1 cellular context compared by ENCODE assay signal in the genomic region with DNA sequence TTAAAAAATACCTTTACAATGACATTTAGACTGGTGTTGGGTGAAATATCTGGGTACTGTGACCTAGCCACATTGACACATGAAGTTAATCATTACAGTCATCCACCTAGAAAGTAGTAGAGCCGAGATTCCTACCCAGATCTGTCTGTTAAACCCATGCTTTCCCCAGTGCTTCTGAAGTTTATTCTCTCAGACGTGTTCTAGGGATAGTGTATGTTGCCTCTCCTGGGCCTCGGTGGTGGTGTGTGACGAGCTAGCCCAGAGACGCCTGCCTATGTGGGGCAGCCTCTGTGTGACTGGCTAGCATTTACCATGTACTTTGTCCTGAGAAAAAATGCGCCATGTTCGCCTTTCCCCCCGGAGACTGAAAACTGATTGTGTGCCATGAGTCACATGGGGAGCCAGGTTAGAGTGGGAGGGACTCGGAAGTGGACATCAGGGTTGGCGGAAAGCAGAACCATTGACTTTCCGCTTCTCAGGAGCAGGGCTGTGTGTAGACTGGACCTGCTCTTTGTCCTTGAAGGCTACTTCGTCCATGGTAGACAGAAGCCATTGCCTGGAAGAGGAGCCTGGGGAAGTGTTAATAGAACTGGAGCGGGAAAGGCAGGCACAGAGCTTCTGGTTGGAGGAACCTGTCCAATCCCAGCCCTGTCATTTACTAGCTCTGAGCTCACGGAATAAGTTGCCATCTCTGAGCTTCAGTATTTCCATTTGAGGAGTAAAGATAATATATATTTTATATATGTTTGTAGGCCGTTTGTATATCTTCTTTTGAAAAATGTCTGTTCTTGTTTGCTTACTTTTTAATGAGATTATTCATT.
A peak's percentile ranks its signal among the peaks of the same experiment; 100 is the strongest.
TF ChIP-seq lines count a peak whose summit lies in the region.

No MANE protein-coding gene starts in this region.

TF ChIP-seq in HepG2, 621 proteins besides CTCF, POLR2A, EP300 and RAD21 (continued from another document):
- TF ChIP-seq, protein P1, sequence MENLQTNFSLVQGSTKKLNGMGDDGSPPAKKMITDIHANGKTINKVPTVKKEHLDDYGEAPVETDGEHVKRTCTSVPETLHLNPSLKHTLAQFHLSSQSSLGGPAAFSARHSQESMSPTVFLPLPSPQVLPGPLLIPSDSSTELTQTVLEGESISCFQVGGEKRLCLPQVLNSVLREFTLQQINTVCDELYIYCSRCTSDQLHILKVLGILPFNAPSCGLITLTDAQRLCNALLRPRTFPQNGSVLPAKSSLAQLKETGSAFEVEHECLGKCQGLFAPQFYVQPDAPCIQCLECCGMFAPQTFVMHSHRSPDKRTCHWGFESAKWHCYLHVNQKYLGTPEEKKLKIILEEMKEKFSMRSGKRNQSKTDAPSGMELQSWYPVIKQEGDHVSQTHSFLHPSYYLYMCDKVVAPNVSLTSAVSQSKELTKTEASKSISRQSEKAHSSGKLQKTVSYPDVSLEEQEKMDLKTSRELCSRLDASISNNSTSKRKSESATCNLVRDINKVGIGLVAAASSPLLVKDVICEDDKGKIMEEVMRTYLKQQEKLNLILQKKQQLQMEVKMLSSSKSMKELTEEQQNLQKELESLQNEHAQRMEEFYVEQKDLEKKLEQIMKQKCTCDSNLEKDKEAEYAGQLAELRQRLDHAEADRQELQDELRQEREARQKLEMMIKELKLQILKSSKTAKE (CRISPR knock-in tag; IDR thresholded peaks at IDR 0.05; ENCODE audit: borderline replicate concordance): no peak; the same call in 1 of the 2 replicates
- peak; percentile 68; the same call in 1 of the 2 replicates for TF ChIP-seq ARID5B (CRISPR knock-in tag; IDR thresholded peaks at IDR 0.05)
- no peak for TF ChIP-seq HNRNPK (IDR thresholded peaks at IDR 0.05; ENCODE audit: low read depth, low read length, poor library complexity, severe bottlenecking)
- TF ChIP-seq, protein P2, sequence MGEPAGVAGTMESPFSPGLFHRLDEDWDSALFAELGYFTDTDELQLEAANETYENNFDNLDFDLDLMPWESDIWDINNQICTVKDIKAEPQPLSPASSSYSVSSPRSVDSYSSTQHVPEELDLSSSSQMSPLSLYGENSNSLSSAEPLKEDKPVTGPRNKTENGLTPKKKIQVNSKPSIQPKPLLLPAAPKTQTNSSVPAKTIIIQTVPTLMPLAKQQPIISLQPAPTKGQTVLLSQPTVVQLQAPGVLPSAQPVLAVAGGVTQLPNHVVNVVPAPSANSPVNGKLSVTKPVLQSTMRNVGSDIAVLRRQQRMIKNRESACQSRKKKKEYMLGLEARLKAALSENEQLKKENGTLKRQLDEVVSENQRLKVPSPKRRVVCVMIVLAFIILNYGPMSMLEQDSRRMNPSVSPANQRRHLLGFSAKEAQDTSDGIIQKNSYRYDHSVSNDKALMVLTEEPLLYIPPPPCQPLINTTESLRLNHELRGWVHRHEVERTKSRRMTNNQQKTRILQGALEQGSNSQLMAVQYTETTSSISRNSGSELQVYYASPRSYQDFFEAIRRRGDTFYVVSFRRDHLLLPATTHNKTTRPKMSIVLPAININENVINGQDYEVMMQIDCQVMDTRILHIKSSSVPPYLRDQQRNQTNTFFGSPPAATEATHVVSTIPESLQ (CRISPR knock-in tag; conservative IDR thresholded peaks at IDR 0.05): no peak
- TF ChIP-seq NCOR1 (IDR thresholded peaks at IDR 0.05; ENCODE audit: borderline replicate concordance, low read length): peak; percentile 98
- TF ChIP-seq SIN3B (IDR thresholded peaks at IDR 0.05; ENCODE audit: low read length): no peak
- TF ChIP-seq, protein P3, sequence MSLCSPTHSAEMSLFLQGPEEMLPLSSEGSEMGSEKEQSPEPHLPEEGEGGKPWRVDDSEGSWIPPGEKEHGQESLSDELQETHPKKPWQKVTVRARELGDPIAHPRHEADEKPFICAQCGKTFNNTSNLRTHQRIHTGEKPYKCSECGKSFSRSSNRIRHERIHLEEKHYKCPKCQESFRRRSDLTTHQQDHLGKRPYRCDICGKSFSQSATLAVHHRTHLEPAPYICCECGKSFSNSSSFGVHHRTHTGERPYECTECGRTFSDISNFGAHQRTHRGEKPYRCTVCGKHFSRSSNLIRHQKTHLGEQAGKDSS (CRISPR knock-in tag; IDR thresholded peaks at IDR 0.05; ENCODE audit: borderline replicate concordance, low read depth): peak; percentile 80
- TF ChIP-seq MIXL1 (CRISPR knock-in tag; IDR thresholded peaks at IDR 0.05): 0 out of 2 replicates have a peak, but pooled peaks have one; percentile 48
- TF ChIP-seq IRF2 (CRISPR knock-in tag; IDR thresholded peaks at IDR 0.05): peak; percentile 69; the same call in 1 of the 2 replicates
- no peak for TF ChIP-seq TBX3 (IDR thresholded peaks at IDR 0.05; ENCODE audit: borderline replicate concordance)
- TF ChIP-seq AHR (CRISPR knock-in tag; IDR thresholded peaks at IDR 0.05): peak; percentile 92
- TF ChIP-seq ZNF660 (CRISPR knock-in tag; IDR thresholded peaks at IDR 0.05; ENCODE audit: borderline replicate concordance, low read depth): no peak; the same call in 1 of the 2 replicates
- peak; percentile 74 for TF ChIP-seq ZNF776 (CRISPR knock-in tag; IDR thresholded peaks at IDR 0.05)
- TF ChIP-seq, protein P4, sequence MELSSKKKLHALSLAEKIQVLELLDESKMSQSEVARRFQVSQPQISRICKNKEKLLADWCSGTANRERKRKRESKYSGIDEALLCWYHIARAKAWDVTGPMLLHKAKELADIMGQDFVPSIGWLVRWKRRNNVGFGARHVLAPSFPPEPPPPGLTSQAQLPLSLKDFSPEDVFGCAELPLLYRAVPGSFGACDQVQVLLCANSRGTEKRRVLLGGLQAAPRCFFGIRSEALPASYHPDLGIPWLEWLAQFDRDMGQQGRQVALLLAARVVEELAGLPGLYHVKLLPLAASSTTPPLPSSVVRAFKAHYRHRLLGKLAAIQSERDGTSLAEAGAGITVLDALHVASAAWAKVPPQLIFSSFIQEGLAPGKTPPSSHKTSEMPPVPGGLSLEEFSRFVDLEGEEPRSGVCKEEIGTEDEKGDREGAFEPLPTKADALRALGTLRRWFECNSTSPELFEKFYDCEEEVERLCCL (CRISPR knock-in tag; IDR thresholded peaks at IDR 0.05; ENCODE audit: borderline replicate concordance): no peak
- TF ChIP-seq GPN1 (CRISPR knock-in tag; IDR thresholded peaks at IDR 0.05; ENCODE audit: borderline replicate concordance): no peak
- peak; percentile 64 for TF ChIP-seq GATAD1 (CRISPR knock-in tag; IDR thresholded peaks at IDR 0.05)
- peak; percentile 2; the same call in 1 of the 2 replicates for TF ChIP-seq NFE2L2 (IDR thresholded peaks at IDR 0.05; ENCODE audit: low read length)
- peak; percentile 91; the same call in 1 of the 2 replicates for TF ChIP-seq NRL (CRISPR knock-in tag; IDR thresholded peaks at IDR 0.05; ENCODE audit: borderline replicate concordance)
- TF ChIP-seq, protein P5, sequence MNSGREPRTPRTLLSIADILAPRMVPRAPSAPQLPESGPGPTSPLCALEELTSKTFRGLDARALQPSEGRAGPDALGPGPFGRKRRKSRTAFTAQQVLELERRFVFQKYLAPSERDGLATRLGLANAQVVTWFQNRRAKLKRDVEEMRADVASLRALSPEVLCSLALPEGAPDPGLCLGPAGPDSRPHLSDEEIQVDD (CRISPR knock-in tag; IDR thresholded peaks at IDR 0.05; ENCODE audit: borderline replicate concordance): peak; percentile 88; the same call in 1 of the 2 replicates
- TF ChIP-seq YY1 (IDR thresholded peaks at IDR 0.05; ENCODE audit: insufficient read depth, insufficient replicate concordance, low read depth, low read length): peak; percentile 91
- TF ChIP-seq MIER2 (CRISPR knock-in tag; IDR thresholded peaks at IDR 0.05): peak; percentile 89
- peak; percentile 85 for TF ChIP-seq GTF2F1 (IDR thresholded peaks at IDR 0.05; ENCODE audit: low read length)
